8 cellular contexts compared by ENCODE assay signal in genomic region chr17:66661411-66661843, GRCh38.
A peak's percentile ranks its signal among the peaks of the same experiment; 100 is the strongest.
DNase-seq lines count a peak whose midpoint lies in the region; ATAC-seq and TF ChIP-seq lines count a peak whose summit lies in the region.

No MANE protein-coding gene starts in this region.

- DNase-seq in NOMO-1 treated with DMSO at 0.1 percent for 48 hours (lab: John Stamatoyannopoulos, UW; ENCODE audit: unreplicated experiment) (peak; percentile 5), NOMO-1 treated with dmso at 0.1 percent for 144 hours (lab: John Stamatoyannopoulos, UW; ENCODE audit: unreplicated experiment) (no peak), NB4 (ENCODE audit: low read depth) (peak; percentile 48), astrocyte of the hippocampus (ENCODE audit: low read depth, low spot score) (peak; percentile 67), renal cortical epithelial cell (ENCODE audit: low read depth) (peak; percentile 87), NCI-H526 (lab: John Stamatoyannopoulos, UW) (no peak)

- no peak overlapping the region for H3K4me3 ChIP-seq in NB4 (ENCODE audit: low read depth, low read length)

- no peak for TF ChIP-seq CTCF in NB4 (IDR thresholded peaks at IDR 0.05; ENCODE audit: low read depth, low read length)

- TF ChIP-seq POLR2A in NB4 (IDR thresholded peaks at IDR 0.05; ENCODE audit: extremely low read depth, insufficient read length): no peak

- no peak for ATAC-seq in GM21529 (IDR thresholded peaks at IDR 0.05; ENCODE audit: unreplicated experiment)
- no peak for ATAC-seq in HG02571 (IDR thresholded peaks at IDR 0.05; ENCODE audit: unreplicated experiment)

Comparison
In these comparisons a context has a peak if more than half of its experiments do, and no peak if none do; other contexts are left out.
1. DNase-seq: peak in NOMO-1 treated with DMSO at 0.1 percent for 48 hours (single experiment), NB4 (single experiment), astrocyte of the hippocampus (single experiment) and renal cortical epithelial cell (single experiment); none in NOMO-1 treated with dmso at 0.1 percent for 144 hours (single experiment) and NCI-H526 (0 of 2).